8 cellular contexts compared by ENCODE assay signal in the genomic region with DNA sequence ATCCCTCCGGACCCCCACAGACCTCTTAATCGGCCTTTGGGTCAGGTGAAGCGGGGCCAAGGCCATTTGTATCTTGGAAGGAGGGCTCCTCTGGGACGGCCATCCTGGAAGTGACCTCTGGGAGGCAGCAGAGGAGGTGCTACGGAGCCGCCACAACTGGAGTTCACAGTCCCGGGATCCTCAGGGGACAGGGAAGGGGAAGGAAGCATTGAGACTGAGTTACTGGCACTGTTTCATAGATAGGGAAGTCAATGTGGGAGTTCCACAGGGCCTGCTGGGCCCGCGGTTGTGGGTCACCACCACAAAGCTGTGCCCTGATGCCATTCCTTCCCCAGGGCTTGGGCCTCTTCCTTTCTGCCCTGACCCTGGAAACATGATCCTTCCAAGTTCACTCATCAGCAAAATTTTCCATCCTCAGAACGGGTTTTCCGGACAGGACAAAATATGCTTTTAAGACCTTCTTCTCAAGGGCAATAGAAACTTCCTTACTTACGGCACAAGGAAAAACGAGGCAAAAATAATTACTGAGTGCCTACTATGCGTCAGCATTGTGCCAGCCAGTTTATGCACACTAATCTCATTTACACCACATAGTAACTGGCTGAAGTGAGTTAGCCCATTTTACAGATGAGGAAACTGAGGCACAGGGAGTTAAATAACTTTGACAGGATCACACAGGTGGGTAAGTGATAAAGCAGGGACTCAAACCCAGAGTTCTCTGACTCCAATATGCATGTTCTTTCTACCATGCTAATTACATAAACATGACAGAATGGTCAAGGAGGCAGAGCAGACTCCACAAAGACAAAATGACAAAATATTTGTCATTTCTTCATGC.
DNase-seq lines count a peak whose midpoint lies in the region; ATAC-seq and TF ChIP-seq lines count a peak whose summit lies in the region.

No MANE protein-coding gene starts in this region.

- H3K27me3 ChIP-seq in SJSA1 (replicated peaks) = no peaks in the 10 kb centered on the region

- DNase-seq in GM04504 (ENCODE audit: low read depth) (peak; percentile 46), SJSA1 (ENCODE audit: low read depth in 1 of 2, low spot score in 2 of 2) (peak; percentile 67 to 82), globus pallidus (ENCODE audit: low spot score) (peak; percentile 41), progenitor cell of endocrine pancreas (ENCODE audit: low spot score, unreplicated experiment) (peak; percentile 43)
- no peak for DNase-seq in activated naive CD8-positive, alpha-beta T cell treated with anti-CD3 and anti-CD28 coated beads for 36 hours
- no peak for DNase-seq in activated naive CD8-positive, alpha-beta T cell treated with anti-CD3 and anti-CD28 coated beads, Interleukin-2, amount 50 U/mL, for 24 hours

- TF ChIP-seq CTCF in progenitor cell of endocrine pancreas (IDR thresholded peaks at IDR 0.05; ENCODE audit: unreplicated experiment) = peak; percentile 72

- H3K4me3 ChIP-seq in SJSA1 = no peak overlapping the region

- ATAC-seq in HG03135 (IDR thresholded peaks at IDR 0.05; ENCODE audit: unreplicated experiment) (no peak), HG03175 (IDR thresholded peaks at IDR 0.05; ENCODE audit: unreplicated experiment) (no peak)
- no peak for ATAC-seq in activated naive CD8-positive, alpha-beta T cell treated with anti-CD3 and anti-CD28 coated beads, Interleukin-2, amount 50 U/mL, for 24 hours

- H3K27ac ChIP-seq in SJSA1 = no peak overlapping the region

- peaks cover 30% of the 10 kb centered on the region for H3K4me1 Mint-ChIP-seq in progenitor cell of endocrine pancreas (ENCODE audit: low read depth)
- H3K4me1 Mint-ChIP-seq in activated naive CD8-positive, alpha-beta T cell treated with anti-CD3 and anti-CD28 coated beads for 36 hours = no peaks in the 10 kb centered on the region
- no peaks in the 10 kb centered on the region for H3K4me1 Mint-ChIP-seq in activated naive CD8-positive, alpha-beta T cell treated with anti-CD3 and anti-CD28 coated beads, Interleukin-2, amount 50 U/mL, for 24 hours

- H3K27me3 Mint-ChIP-seq in progenitor cell of endocrine pancreas = no peaks in the 10 kb centered on the region
- peaks cover 7% of the 10 kb centered on the region for H3K27me3 Mint-ChIP-seq in activated naive CD8-positive, alpha-beta T cell treated with anti-CD3 and anti-CD28 coated beads for 36 hours
- peaks cover 13% of the 10 kb centered on the region for H3K27me3 Mint-ChIP-seq in activated naive CD8-positive, alpha-beta T cell treated with anti-CD3 and anti-CD28 coated beads, Interleukin-2, amount 50 U/mL, for 24 hours

- no peaks in the 10 kb centered on the region; the same call in 1 of the 2 replicates for H3K9me3 ChIP-seq in SJSA1 (replicated peaks)

- peaks cover 6% of the 10 kb centered on the region for H3K4me1 ChIP-seq in SJSA1 (replicated peaks)

- no peak overlapping the region for H3K27ac Mint-ChIP-seq in progenitor cell of endocrine pancreas
- no peak overlapping the region for H3K27ac Mint-ChIP-seq in activated naive CD8-positive, alpha-beta T cell treated with anti-CD3 and anti-CD28 coated beads for 36 hours
- no peak overlapping the region for H3K27ac Mint-ChIP-seq in activated naive CD8-positive, alpha-beta T cell treated with anti-CD3 and anti-CD28 coated beads, Interleukin-2, amount 50 U/mL, for 24 hours

- H3K9me3 Mint-ChIP-seq in progenitor cell of endocrine pancreas (ENCODE audit: low read depth) = no peaks in the 10 kb centered on the region
- no peaks in the 10 kb centered on the region for H3K9me3 Mint-ChIP-seq in activated naive CD8-positive, alpha-beta T cell treated with anti-CD3 and anti-CD28 coated beads for 36 hours
- H3K9me3 Mint-ChIP-seq in activated naive CD8-positive, alpha-beta T cell treated with anti-CD3 and anti-CD28 coated beads, Interleukin-2, amount 50 U/mL, for 24 hours = no peaks in the 10 kb centered on the region

- H3K36me3 ChIP-seq in SJSA1 = no peaks in the 10 kb centered on the region

- no peak overlapping the region for H3K4me3 Mint-ChIP-seq in progenitor cell of endocrine pancreas (ENCODE audit: low read depth)
- no peak overlapping the region for H3K4me3 Mint-ChIP-seq in activated naive CD8-positive, alpha-beta T cell treated with anti-CD3 and anti-CD28 coated beads for 36 hours
- H3K4me3 Mint-ChIP-seq in activated naive CD8-positive, alpha-beta T cell treated with anti-CD3 and anti-CD28 coated beads, Interleukin-2, amount 50 U/mL, for 24 hours = no peak overlapping the region

- no peaks in the 10 kb centered on the region for H3K36me3 Mint-ChIP-seq in progenitor cell of endocrine pancreas (ENCODE audit: insufficient read depth)
- H3K36me3 Mint-ChIP-seq in activated naive CD8-positive, alpha-beta T cell treated with anti-CD3 and anti-CD28 coated beads for 36 hours = no peaks in the 10 kb centered on the region
- H3K36me3 Mint-ChIP-seq in activated naive CD8-positive, alpha-beta T cell treated with anti-CD3 and anti-CD28 coated beads, Interleukin-2, amount 50 U/mL, for 24 hours (ENCODE audit: low read depth) = no peaks in the 10 kb centered on the region

Comparison
In these comparisons a context has a peak if more than half of its experiments do, and no peak if none do; other contexts are left out.
1. DNase-seq: peak in GM04504 (single experiment), SJSA1 (2 of 2), globus pallidus (single experiment) and progenitor cell of endocrine pancreas (single experiment); none in activated naive CD8-positive, alpha-beta T cell treated with anti-CD3 and anti-CD28 coated beads for 36 hours (single experiment) and activated naive CD8-positive, alpha-beta T cell treated with anti-CD3 and anti-CD28 coated beads, Interleukin-2, amount 50 U/mL, for 24 hours (single experiment).